ENCODE assay signal across 18 cellular contexts in the genomic region with DNA sequence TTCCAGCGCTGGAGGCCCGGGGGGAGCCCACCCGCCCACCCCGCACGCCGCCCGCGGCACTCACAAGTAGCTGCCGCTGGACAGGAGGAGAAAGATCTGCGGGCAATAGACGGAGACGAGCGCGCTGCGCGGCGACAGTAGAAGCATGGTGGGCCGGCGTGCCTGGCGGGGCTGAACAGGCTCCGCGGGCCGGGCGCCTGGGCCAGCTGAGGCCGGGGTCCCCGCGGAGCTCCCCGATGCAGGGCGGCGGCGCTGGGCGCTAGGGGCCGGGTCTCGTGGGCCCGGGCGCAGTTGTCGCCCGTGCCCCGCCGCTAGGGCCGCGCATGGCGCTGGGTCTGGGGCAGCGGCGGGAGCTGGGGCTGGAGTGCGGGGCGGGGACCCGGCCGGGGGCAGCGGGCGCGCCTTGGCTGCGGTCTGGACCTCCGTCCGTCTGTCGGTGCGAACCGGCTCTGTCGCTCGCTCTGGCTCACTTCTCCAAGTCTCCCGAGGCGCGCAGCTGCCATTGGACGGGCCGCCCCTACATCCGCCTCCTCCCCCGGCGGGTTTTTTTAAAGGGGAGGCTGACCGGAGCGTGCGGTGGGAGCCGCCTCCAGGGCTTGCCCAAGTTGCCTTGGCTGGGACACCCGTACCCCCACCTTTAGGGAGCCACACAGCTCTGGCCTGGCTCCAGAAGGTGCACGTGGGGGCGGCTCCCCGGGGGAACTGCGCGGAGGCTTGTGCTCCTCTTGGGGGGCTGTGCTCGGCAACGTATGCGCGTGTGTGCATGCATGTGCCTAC. TPM values are rescaled to one million over a fixed set of nuclear protein-coding genes. Genes with fewer than 3 reads are reported as not detected.
A peak's percentile ranks its signal among the peaks of the same experiment; 100 is the strongest.
DNase-seq lines count a peak whose midpoint lies in the region; ATAC-seq and TF ChIP-seq lines count a peak whose summit lies in the region.
"Had no signal": no experiment of that assay in that cellular context is flagged by ENCODE, and none has a peak within 500 bp of the region (broad histone marks: within the 10 kb centered on the region; RNA-seq: fewer than 3 reads in every experiment).

No MANE protein-coding gene starts in this region.

- peaks cover 7 to 24% (median 20%) of the 10 kb centered on the region in 9 donors for H3K4me1 ChIP-seq in heart right ventricle
- H3K4me1 ChIP-seq in mammary epithelial cell (ENCODE audit: insufficient read depth, low read length): peaks cover 44% of the 10 kb centered on the region
- H3K4me1 ChIP-seq in mesenchymal stem cell (ENCODE audit: control insufficient read depth, insufficient read depth, low read depth, low read length): peaks cover 79% of the 10 kb centered on the region
- H3K4me1 ChIP-seq in vagina: peaks cover 38% of the 10 kb centered on the region
- H3K4me1 ChIP-seq in thyroid gland: peaks cover 3 to 39% of the 10 kb centered on the region in 2 donors

- no peak overlapping the region for H2BK120ac ChIP-seq in mesenchymal stem cell (ENCODE audit: low read depth, low read length)

- peaks cover 71 to 89% (median 77%) of the 10 kb centered on the region in 3 donors for H3K27me3 Mint-ChIP-seq in CD14-positive monocyte (ENCODE audit: low read depth in 3 of 3)

- H3K27ac Mint-ChIP-seq in CD14-positive monocyte: no peak overlapping the region
- H3K27ac Mint-ChIP-seq: activated naive CD8-positive, alpha-beta T cell treated with anti-CD3 and anti-CD28 coated beads for 36 hours had no signal

- no peak overlapping the region for H2AFZ ChIP-seq in mammary epithelial cell (ENCODE audit: low read depth, low read length)
- H2AFZ ChIP-seq in mesenchymal stem cell (ENCODE audit: low read depth, low read length): no peak overlapping the region

- no peak for ATAC-seq in heart right ventricle
- ATAC-seq in Right ventricle myocardium inferior: no peak
- no peak for ATAC-seq in GM19324 (IDR thresholded peaks at IDR 0.05; ENCODE audit: low FRiP score, unreplicated experiment)
- ATAC-seq: left lobe of liver had no signal

- H3K9ac ChIP-seq in mammary epithelial cell (ENCODE audit: insufficient read depth, low read length) (no peak overlapping the region), mesenchymal stem cell (ENCODE audit: low read length) (no peak overlapping the region)

- no peak overlapping the region for H2BK12ac ChIP-seq in mesenchymal stem cell (ENCODE audit: low read length in 2 of 2)

- H3K4me3 Mint-ChIP-seq in CD14-positive monocyte: peak overlapping the region in 1 of 2 donors; percentile 74
- H3K4me3 Mint-ChIP-seq: activated naive CD8-positive, alpha-beta T cell treated with anti-CD3 and anti-CD28 coated beads for 36 hours had no signal

- H3K36me3 Mint-ChIP-seq in CD14-positive monocyte: peaks cover 0 to 2% of the 10 kb centered on the region in 2 donors
- H3K36me3 Mint-ChIP-seq: activated naive CD8-positive, alpha-beta T cell treated with anti-CD3 and anti-CD28 coated beads for 36 hours had no signal

- no peaks in the 10 kb centered on the region for H4K20me1 ChIP-seq in mammary epithelial cell (ENCODE audit: insufficient read depth, low read length)

- dilution Hi-C loops in mammary epithelial cell (cut with HindIII; ENCODE audit: low sequenced_read_pairs): no loop called here

- no peak overlapping the region for H3K18ac ChIP-seq in mesenchymal stem cell (ENCODE audit: low read depth in 1 of 2, low read length in 2 of 2)

- H3K23ac ChIP-seq in mesenchymal stem cell (ENCODE audit: low read length in 2 of 2): no peak overlapping the region

- H3K4ac ChIP-seq in mesenchymal stem cell (ENCODE audit: low read depth in 1 of 2, low read length in 2 of 2): no peak overlapping the region

- peaks cover 7% of the 10 kb centered on the region for H3K4me1 Mint-ChIP-seq in CD14-positive monocyte

- no peak overlapping the region for H3K27ac ChIP-seq in heart right ventricle
- H3K27ac ChIP-seq in mammary epithelial cell (ENCODE audit: insufficient read depth, low read depth, low read length): no peak overlapping the region
- no peak overlapping the region for H3K27ac ChIP-seq in mesenchymal stem cell (ENCODE audit: low read length, poor library complexity, severe bottlenecking)
- no peak overlapping the region for H3K27ac ChIP-seq in vagina
- H3K27ac ChIP-seq in thyroid gland: no peak overlapping the region
- H3K27ac ChIP-seq: neutrophil, spleen, transverse colon had no signal

- peak overlapping the region in 9 of 10 donors; percentile 9 to 41 (median 27) for H3K4me3 ChIP-seq in heart right ventricle
- no peak overlapping the region for H3K4me3 ChIP-seq in mammary epithelial cell (replicated peaks in 1 of 3; ENCODE audit: insufficient read depth in 1 of 3, low read depth in 2 of 3, low read length in 3 of 3)
- peak overlapping the region in 1 of 2 experiments; percentile 64 for H3K4me3 ChIP-seq in mesenchymal stem cell (ENCODE audit: insufficient read depth in 1 of 2, low read depth in 1 of 2, low read length in 2 of 2)
- peak overlapping the region; percentile 15 to 21 for H3K4me3 ChIP-seq in vagina
- no peak overlapping the region for H3K4me3 ChIP-seq in thyroid gland (replicated peaks in 1 of 3)

- H3K9me3 Mint-ChIP-seq in CD14-positive monocyte: peaks cover 0 to 19% (median under 1%) of the 10 kb centered on the region in 7 donors
- H3K9me3 Mint-ChIP-seq: activated naive CD8-positive, alpha-beta T cell treated with anti-CD3 and anti-CD28 coated beads for 36 hours had no signal

- peaks cover 8% of the 10 kb centered on the region for H3K79me1 ChIP-seq in mesenchymal stem cell (replicated peaks; ENCODE audit: low read length, poor library complexity, severe bottlenecking)

- in situ Hi-C loops in mammary epithelial cell (cut with MboI; ENCODE audit: low sequenced_read_pairs in 2 of 2): loop anchor here in 1 of 2 donors (25.0 kb wide), 1 partner anchor 110 kb away; no protein-coding TSS in a partner anchor

- no peak overlapping the region for H2BK5ac ChIP-seq in mesenchymal stem cell (ENCODE audit: low read depth, low read length, poor library complexity, severe bottlenecking)

- intact Hi-C loops in heart right ventricle (cut with DNase I) (no loop called here), Right ventricle myocardium inferior (cut with DNase I) (no loop called here), mammary epithelial cell (cut with micrococcal nuclease) (no loop called here), vagina (cut with DNase I) (no loop called here), thyroid gland (cut with DNase I) (no loop called here), CD14-positive monocyte (cut with micrococcal nuclease) (no loop called here)

- no TSS peak for BruUV-seq in mammary epithelial cell (replicated peaks; lab: Mats Ljungman, UMichigan)

- no peak overlapping the region for H4K8ac ChIP-seq in mesenchymal stem cell (ENCODE audit: low read length)

- TF ChIP-seq POLR2A in vagina (IDR thresholded peaks at IDR 0.05) (no peak), thyroid gland (IDR thresholded peaks at IDR 0.05) (no peak)

- H3K14ac ChIP-seq in mesenchymal stem cell (ENCODE audit: low read length in 2 of 2): no peak overlapping the region

- peak overlapping the region; percentile 81 for H3K4me2 ChIP-seq in mammary epithelial cell (ENCODE audit: insufficient read depth, low read depth, low read length)
- H3K4me2 ChIP-seq in mesenchymal stem cell (ENCODE audit: low read length, poor library complexity, severe bottlenecking): peak overlapping the region; percentile 80

- no peak for TF ChIP-seq CTCF in heart right ventricle (IDR thresholded peaks at IDR 0.05)
- no peak for TF ChIP-seq CTCF in mammary epithelial cell (conservative IDR thresholded peaks at IDR 0.05 in 1 of 2, IDR thresholded peaks at IDR 0.05 in 1 of 2; ENCODE audit: extremely low read depth in 1 of 2, insufficient read depth in 1 of 2, low read depth in 1 of 2, low read length in 2 of 2)
- TF ChIP-seq CTCF in vagina (IDR thresholded peaks at IDR 0.05): no peak
- no peak for TF ChIP-seq CTCF in thyroid gland (IDR thresholded peaks at IDR 0.05)
- no peak for TF ChIP-seq CTCF in CD14-positive monocyte (IDR thresholded peaks at IDR 0.05)

- H3K36me3 ChIP-seq in heart right ventricle (no peaks in the 10 kb centered on the region), mammary epithelial cell (ENCODE audit: insufficient read depth, low read length) (no peaks in the 10 kb centered on the region), mesenchymal stem cell (ENCODE audit: control insufficient read depth in 1 of 2, insufficient read depth in 2 of 2, low read depth in 1 of 2, low read length in 2 of 2) (peaks cover 0 to 9% of the 10 kb centered on the region in 2 experiments), vagina (no peaks in the 10 kb centered on the region), thyroid gland (no peaks in the 10 kb centered on the region)
- H3K36me3 ChIP-seq: neutrophil, spleen, transverse colon had no signal

- H2AK5ac ChIP-seq in mesenchymal stem cell (ENCODE audit: low read length, severe bottlenecking): no peak overlapping the region

- DNase-seq in heart right ventricle (no peak), Right ventricle myocardium inferior (ENCODE audit: missing footprints) (no peak), mammary epithelial cell (no peak), mesenchymal stem cell (no peak), vagina (ENCODE audit: extremely low spot score in 2 of 2) (no peak), thyroid gland (no peak), CD14-positive monocyte (ENCODE audit: low spot score) (no peak)
- DNase-seq: activated CD8-positive, alpha-beta memory T cell treated with anti-CD3 and anti-CD28 coated beads, Interleukin-2, amount 50 U/mL, for 4 hours; activated naive CD8-positive, alpha-beta T cell treated with anti-CD3 and anti-CD28 coated beads for 36 hours; DMS53; KBM-7; NCI-H187; NK-92 treated with Interleukin-12 subunit alpha and Interleukin-12 subunit beta, amount 100 ng/mL, for 24 hours; spleen; transverse colon had no signal

- 10 to 11% methylated on average over 76 to 82 of the region's 82 CpGs for WGBS in heart right ventricle, 2 donors
- WGBS in mammary epithelial cell (ENCODE audit: low coverage, missing lambda C conversion rate): 13% methylated on average over 38 of the region's 82 CpGs
- WGBS in mesenchymal stem cell: 32% methylated on average over 72 of the region's 82 CpGs
- 25% methylated on average over 29 of the region's 82 CpGs; no CpG with 5 or more reads in 1 of the 2 donors for WGBS in thyroid gland, 2 donors

- H4K91ac ChIP-seq in mesenchymal stem cell (ENCODE audit: low read length): no peak overlapping the region

- CTCF ChIA-PET in mammary epithelial cell (lab: Charles Lee; ENCODE audit: low non-redundant PET): no interaction called here

- H3K9me3 ChIP-seq in heart right ventricle: no peaks in the 10 kb centered on the region
- no peaks in the 10 kb centered on the region for H3K9me3 ChIP-seq in mammary epithelial cell (replicated peaks; ENCODE audit: insufficient read depth, low read length)
- no peaks in the 10 kb centered on the region for H3K9me3 ChIP-seq in mesenchymal stem cell (ENCODE audit: control insufficient read depth, low read length)
- no peaks in the 10 kb centered on the region for H3K9me3 ChIP-seq in vagina
- H3K9me3 ChIP-seq in thyroid gland: no peaks in the 10 kb centered on the region
- H3K9me3 ChIP-seq: neutrophil, spleen, transverse colon had no signal

- H3K27me3 ChIP-seq in heart right ventricle: peaks cover 51 to 97% (median 96%) of the 10 kb centered on the region in 7 donors
- H3K27me3 ChIP-seq in mammary epithelial cell (ENCODE audit: insufficient read depth, low read length): peaks cover 16% of the 10 kb centered on the region
- H3K27me3 ChIP-seq in mesenchymal stem cell (ENCODE audit: control insufficient read depth in 1 of 2, insufficient read depth in 1 of 2, low read length in 2 of 2): peaks cover 9 to 80% of the 10 kb centered on the region in 2 experiments
- peaks cover 14% of the 10 kb centered on the region for H3K27me3 ChIP-seq in vagina
- peaks cover 10% of the 10 kb centered on the region for H3K27me3 ChIP-seq in thyroid gland

- no peaks in the 10 kb centered on the region for H3K79me2 ChIP-seq in mammary epithelial cell (ENCODE audit: insufficient read depth, low read length)

- H2BK15ac ChIP-seq in mesenchymal stem cell (ENCODE audit: low read depth, poor library complexity, severe bottlenecking): no peak overlapping the region

RNA-seq across cellular contexts. Expression of a gene that starts 4.7 kb away (rescaled TPM):
- total RNA-seq in heart right ventricle: not detected
- polyA plus RNA-seq in heart right ventricle: not detected
- not detected for total RNA-seq in Right ventricle myocardium inferior
- total RNA-seq in mammary epithelial cell: under 1 TPM; 0.31 to 0.50 TPM
- polyA plus RNA-seq in mammary epithelial cell: 0.15 TPM
- 0.21 TPM for polyA minus RNA-seq in mammary epithelial cell
- not detected for polyA plus RNA-seq in mesenchymal stem cell (2013, experiment 1 of 2)
- polyA plus RNA-seq in mesenchymal stem cell (2013, experiment 2 of 2): not detected
- total RNA-seq in vagina: 7.1 TPM
- total RNA-seq in thyroid gland: 1 to 10 TPM in 2 of 4 donors, under 1 TPM in 1, not detected in 1; 0.83 to 4.3 (median 2.5) TPM
- polyA plus RNA-seq in CD14-positive monocyte: not detected
- total RNA-seq: activated naive CD8-positive, alpha-beta T cell treated with anti-CD3 and anti-CD28 coated beads for 36 hours; spleen; transverse colon had no signal
- polyA plus RNA-seq: spleen had no signal

Comparison
In these comparisons a context has a peak if more than half of its experiments do, and no peak if none do; other contexts are left out.
1. H3K4me3 ChIP-seq: peak in heart right ventricle (9 of 10) and vagina (2 of 2); none in mammary epithelial cell (0 of 3) and thyroid gland (0 of 3).